In genomic region chr2:170930132-170931109, GRCh38 we compare ENCODE assay signal across 8 cellular contexts. TPM values are rescaled to one million over a fixed set of nuclear protein-coding genes. Genes with fewer than 3 reads are reported as not detected.
DNase-seq lines count a peak whose midpoint lies in the region; ATAC-seq and TF ChIP-seq lines count a peak whose summit lies in the region.

No MANE protein-coding gene starts in this region.

- H3K9me3 ChIP-seq in SU-DHL-6 (ENCODE audit: insufficient read depth, low read length) (no peaks in the 10 kb centered on the region), adrenal gland (replicated peaks in 1 of 3) (no peaks in the 10 kb centered on the region)

- H3K27me3 ChIP-seq in KMS-11 (ENCODE audit: insufficient read depth, low read depth) = no peaks in the 10 kb centered on the region
- no peaks in the 10 kb centered on the region for H3K27me3 ChIP-seq in SU-DHL-6 (ENCODE audit: low read length)
- no peaks in the 10 kb centered on the region for H3K27me3 ChIP-seq in adrenal gland

- peak overlapping the region; percentile 65; the same call in 1 of the 2 replicates for H2AFZ ChIP-seq in KMS-11 (ENCODE audit: low read depth)
- peak overlapping the region; percentile 45 for H2AFZ ChIP-seq in SU-DHL-6 (ENCODE audit: low read depth, low read length, severe bottlenecking)

- ATAC-seq in HG03039 (IDR thresholded peaks at IDR 0.05; ENCODE audit: unreplicated experiment) = no peak

- H3K9ac ChIP-seq in KMS-11 (peak overlapping the region; percentile 96), SU-DHL-6 (ENCODE audit: low read length) (peak overlapping the region; percentile 97)

- H3K9me2 ChIP-seq in SU-DHL-6 (replicated peaks; ENCODE audit: insufficient read depth, low read length) = no peaks in the 10 kb centered on the region

- H3K36me3 ChIP-seq in KMS-11 (ENCODE audit: insufficient read depth) (no peaks in the 10 kb centered on the region), SU-DHL-6 (ENCODE audit: low read length) (peaks cover 12% of the 10 kb centered on the region; the same call in 1 of the 2 replicates), adrenal gland (replicated peaks in 1 of 2) (no peaks in the 10 kb centered on the region)

- 9 to 11% (median 10%) methylated on average over 18 of the region's 18 CpGs for WGBS in adrenal gland, 4 donors

- H3K79me2 ChIP-seq in KMS-11 (ENCODE audit: insufficient read depth, low read depth) = peaks cover 61% of the 10 kb centered on the region
- H3K79me2 ChIP-seq in SU-DHL-6 (ENCODE audit: insufficient read depth, low read length) = peaks cover 72% of the 10 kb centered on the region

- peak overlapping the region; percentile 89 for H3K4me2 ChIP-seq in KMS-11
- H3K4me2 ChIP-seq in SU-DHL-6 (ENCODE audit: low read depth, low read length, poor library complexity, severe bottlenecking) = peak overlapping the region; percentile 83

- H4K20me1 ChIP-seq in KMS-11 (ENCODE audit: insufficient read depth) = no peaks in the 10 kb centered on the region; the same call in 1 of the 2 replicates
- peaks cover 25% of the 10 kb centered on the region for H4K20me1 ChIP-seq in SU-DHL-6 (ENCODE audit: low read depth, low read length)

- H3K27ac ChIP-seq in KMS-11 (peak overlapping the region; percentile 83), SU-DHL-6 (ENCODE audit: low read depth, low read length) (peak overlapping the region; percentile 68), adrenal gland (peak overlapping the region in 4 of 5 donors; percentile 95 to 96 (median 95))

- TF ChIP-seq CTCF in GM20000 (IDR thresholded peaks at IDR 0.05; ENCODE audit: extremely low read depth, missing control alignments) = no peak
- no peak for TF ChIP-seq CTCF in KMS-11 (conservative IDR thresholded peaks at IDR 0.05; ENCODE audit: low read depth, low read length)
- no peak for TF ChIP-seq CTCF in SU-DHL-6 (IDR thresholded peaks at IDR 0.05; ENCODE audit: insufficient read depth, low read length, poor library complexity, severe bottlenecking)
- peak in 1 of 6 experiments; percentile 1 for TF ChIP-seq CTCF in adrenal gland (IDR thresholded peaks at IDR 0.05)

- intact Hi-C loops in adrenal gland (cut with DNase I) = no loop called here

- peaks cover 8% of the 10 kb centered on the region; the same call in 1 of the 2 replicates for H3F3A ChIP-seq in SU-DHL-6 (ENCODE audit: insufficient read depth)

- TF ChIP-seq POLR2A in adrenal gland (IDR thresholded peaks at IDR 0.05) = no peak

- H3K4me3 ChIP-seq in KMS-11 (IDR thresholded peaks at IDR 0.05; ENCODE audit: insufficient read depth, low read depth, low read length) (peak overlapping the region; percentile 93), SU-DHL-6 (ENCODE audit: insufficient read depth, low read length, poor library complexity, severe bottlenecking) (peak overlapping the region; percentile 83), adrenal gland (peak overlapping the region in 3 of 4 donors; percentile 26 to 97 (median 76))

- DNase-seq in COR-L47 (lab: John Stamatoyannopoulos, UW) = peak; percentile 49
- DNase-seq in GM20000 (ENCODE audit: low spot score) = peak; percentile 75
- DNase-seq in adrenal gland = peak; percentile 27 to 63 (median 33)
- DNase-seq in iPS-NIHi7 (ENCODE audit: extremely low spot score) = peak; percentile 24
- peak; percentile 10 to 29 for DNase-seq in stimulated activated CD4-positive, alpha-beta T cell treated with anti-CD3 and anti-CD28 coated beads, Interleukin-1b, Interleukin-23, amount 100 ng/mL, for 4 hours (ENCODE audit: low read depth in 2 of 2)

- H3K4me1 ChIP-seq in KMS-11 (ENCODE audit: low read depth, poor library complexity, severe bottlenecking) = peaks cover 31% of the 10 kb centered on the region
- H3K4me1 ChIP-seq in adrenal gland (replicated peaks in 1 of 2) = peaks cover 16 to 33% of the 10 kb centered on the region in 2 donors

RNA-seq across cellular contexts. Expression of gene GORASP2, which starts 1.4 kb away (rescaled TPM):
- total RNA-seq in adrenal gland = 100 to 1,000 TPM in 2 of 8 donors, 10 to 100 TPM in 6; 72.2 to 138 (median 89.0) TPM
- polyA plus RNA-seq in adrenal gland = 100 to 1,000 TPM in 1 of 3 donors, 10 to 100 TPM in 2; 25.6 to 201 (median 30.2) TPM

Comparison
In these comparisons a context has a peak if more than half of its experiments do, and no peak if none do; other contexts are left out.
1. DNase-seq: peak in every context shown above with its lines; median percentile 75 in GM20000; 49 in COR-L47; 33 in adrenal gland; 24 in iPS-NIHi7; 20 in stimulated activated CD4-positive, alpha-beta T cell treated with anti-CD3 and anti-CD28 coated beads, Interleukin-1b, Interleukin-23, amount 100 ng/mL, for 4 hours.